ENCODE assay signal across 19 cellular contexts in the genomic region with DNA sequence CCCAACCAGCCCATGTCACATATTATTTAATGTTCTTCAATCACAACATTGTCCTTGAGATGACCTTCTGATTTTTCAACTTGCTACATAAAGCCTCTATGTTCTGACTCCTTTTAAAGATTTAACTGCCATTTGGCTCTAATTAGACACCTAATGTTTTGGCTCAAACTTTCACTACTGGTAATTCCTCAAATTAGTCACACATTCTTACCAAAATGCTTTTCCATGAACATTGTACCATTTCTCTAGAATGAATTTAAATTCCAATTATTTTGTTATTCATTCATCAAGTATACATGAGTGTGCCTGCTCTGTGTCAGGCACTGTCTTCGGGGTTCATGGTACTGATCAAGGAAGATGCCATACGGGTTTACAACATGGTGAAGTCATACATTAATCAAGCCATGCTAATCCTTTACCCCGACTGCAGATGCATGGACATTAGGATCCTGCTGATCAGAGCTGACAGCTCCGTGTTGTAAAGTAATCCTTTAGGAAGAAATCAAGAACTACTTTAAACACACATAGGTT.
"Had no signal": no experiment of that assay in that cellular context is flagged by ENCODE, and none has a peak within 500 bp of the region (broad histone marks: within the 10 kb centered on the region; RNA-seq: fewer than 3 reads in every experiment).

No MANE protein-coding gene starts in this region.

- H2AFZ ChIP-seq: parathyroid adenoma had no signal

- H3K9me3 Mint-ChIP-seq: activated CD4-positive, alpha-beta T cell treated with anti-CD3 and anti-CD28 coated beads, Interleukin-2, amount 10 ng/mL, durations not matched to agents 7 days and 5 days; type B pancreatic cell had no signal

- H3K36me3 Mint-ChIP-seq: naive thymus-derived CD8-positive, alpha-beta T cell; type B pancreatic cell had no signal

- H3K9ac ChIP-seq: parathyroid adenoma had no signal

- H3K27ac Mint-ChIP-seq: activated CD4-positive, alpha-beta T cell treated with anti-CD3 and anti-CD28 coated beads, Interleukin-2, amount 10 ng/mL, durations not matched to agents 7 days and 5 days; activated CD8-positive, alpha-beta T cell treated with anti-CD3 and anti-CD28 coated beads, Interleukin-2, amount 10 ng/mL, durations not matched to agents 7 days and 5 days; naive thymus-derived CD8-positive, alpha-beta T cell; stimulated activated naive CD8-positive, alpha-beta T cell treated with anti-CD3 and anti-CD28 coated beads, Interleukin-15, Interleukin-2, amounts not matched to agents 100 ng/mL and 50 ng/mL, for 24 hours; type B pancreatic cell had no signal

- ATAC-seq: activated CD4-positive, CD25-positive, alpha-beta regulatory T cell treated with anti-CD3 and anti-CD28 coated beads, Interleukin-2, amount 50 U/mL, for 24 hours; activated CD8-positive, alpha-beta T cell treated with anti-CD3 and anti-CD28 coated beads, Interleukin-2, amount 10 ng/mL, durations not matched to agents 7 days and 5 days; activated T-cell treated with anti-CD3 and anti-CD28 coated beads, Interleukin-2, amount 50 U/mL, for 4 hours; gastroesophageal sphincter; heart right ventricle; left ventricle myocardium superior; naive thymus-derived CD8-positive, alpha-beta T cell had no signal

- H3K4me3 Mint-ChIP-seq: activated CD4-positive, alpha-beta T cell treated with anti-CD3 and anti-CD28 coated beads, Interleukin-2, amount 10 ng/mL, durations not matched to agents 7 days and 5 days; activated CD8-positive, alpha-beta T cell treated with anti-CD3 and anti-CD28 coated beads, Interleukin-2, amount 10 ng/mL, durations not matched to agents 7 days and 5 days; activated T-cell treated with anti-CD3 and anti-CD28 coated beads, Interleukin-2, amount 50 U/mL, for 4 hours; naive thymus-derived CD8-positive, alpha-beta T cell; stimulated activated naive CD8-positive, alpha-beta T cell treated with anti-CD3 and anti-CD28 coated beads, Interleukin-15, Interleukin-2, amounts not matched to agents 100 ng/mL and 50 ng/mL, for 24 hours; type B pancreatic cell had no signal

- H3K79me2 ChIP-seq: parathyroid adenoma had no signal

- H3K36me3 ChIP-seq: gastroesophageal sphincter, heart right ventricle had no signal

- DNase-seq: activated CD4-positive, alpha-beta T cell treated with anti-CD3 and anti-CD28 coated beads, Interleukin-2, amount 10 ng/mL, durations not matched to agents 7 days and 5 days; activated CD8-positive, alpha-beta memory T cell treated with anti-CD3 and anti-CD28 coated beads, Interleukin-2, amount 50 U/mL, for 4 hours; activated CD8-positive, alpha-beta T cell treated with anti-CD3 and anti-CD28 coated beads, Interleukin-2, amount 10 ng/mL, durations not matched to agents 7 days and 5 days; activated naive CD4-positive, alpha-beta T cell treated with anti-CD3 and anti-CD28 coated beads, Interleukin-2, amount 50 U/mL, for 16 hours; activated T-cell treated with anti-CD3 and anti-CD28 coated beads, Interleukin-2, amount 50 U/mL, for 4 hours; effector CD4-positive, alpha-beta T cell; heart right ventricle; left ventricle myocardium superior; mesenchymal stem cell; naive thymus-derived CD8-positive, alpha-beta T cell; stimulated activated CD4-positive, alpha-beta T cell treated with anti-CD3 and anti-CD28 coated beads, Interleukin-12 subunit alpha, Interleukin-12 subunit beta, amount 100 ng/mL, for 4 hours; stimulated activated CD4-positive, alpha-beta T cell treated with anti-CD3 and anti-CD28 coated beads, Interleukin-1b, Interleukin-23, amount 100 ng/mL, for 48 hours; T1000 had no signal

- H3K27me3 Mint-ChIP-seq: activated CD4-positive, alpha-beta T cell treated with anti-CD3 and anti-CD28 coated beads, Interleukin-2, amount 10 ng/mL, durations not matched to agents 7 days and 5 days; naive thymus-derived CD8-positive, alpha-beta T cell; stimulated activated naive CD8-positive, alpha-beta T cell treated with anti-CD3 and anti-CD28 coated beads, Interleukin-15, Interleukin-2, amounts not matched to agents 100 ng/mL and 50 ng/mL, for 24 hours; type B pancreatic cell had no signal

- H3K4me1 ChIP-seq: gastroesophageal sphincter, heart right ventricle, parathyroid adenoma had no signal

- H3K27ac ChIP-seq: gastroesophageal sphincter, heart right ventricle, parathyroid adenoma had no signal

- H3K4me3 ChIP-seq: gastroesophageal sphincter, heart right ventricle had no signal

- H3K4me1 Mint-ChIP-seq: activated CD4-positive, alpha-beta T cell treated with anti-CD3 and anti-CD28 coated beads, Interleukin-2, amount 10 ng/mL, durations not matched to agents 7 days and 5 days; naive thymus-derived CD8-positive, alpha-beta T cell had no signal

- FAIRE-seq: bronchial epithelial cell had no signal

- H3K27me3 ChIP-seq: gastroesophageal sphincter, heart right ventricle had no signal
